7 cellular contexts compared by ENCODE assay signal in genomic region chr12:43338848-43339526, GRCh38.
A peak's percentile ranks its signal among the peaks of the same experiment; 100 is the strongest.
DNase-seq lines count a peak whose midpoint lies in the region; ATAC-seq, FAIRE-seq and TF ChIP-seq lines count a peak whose summit lies in the region.

No MANE protein-coding gene starts in this region.

- in situ Hi-C loops in astrocyte of the cerebellum (cut with HindIII; ENCODE audit: low sequenced_read_pairs): no loop called here

- H3K27ac ChIP-seq in kidney (ENCODE audit: low read depth in 2 of 2, low read length in 2 of 2): peak overlapping the region in 1 of 2 donors; percentile 22

- no peak overlapping the region for H3K4me3 ChIP-seq in astrocyte of the cerebellum (ENCODE audit: low read depth, low read length)
- H3K4me3 ChIP-seq in kidney (ENCODE audit: low read length in 2 of 2): no peak overlapping the region

- no peak overlapping the region for H3K9ac ChIP-seq in kidney (ENCODE audit: low read length in 2 of 2)

- H3K4me1 ChIP-seq in kidney (ENCODE audit: control insufficient read depth in 1 of 2, insufficient read depth in 1 of 2, low read depth in 1 of 2, low read length in 2 of 2): peaks cover 4 to 20% of the 10 kb centered on the region in 2 donors

- TF ChIP-seq CTCF in astrocyte of the cerebellum (IDR thresholded peaks at IDR 0.05; ENCODE audit: low read depth, low read length, missing control alignments) (peak; percentile 68), kidney (IDR thresholded peaks at IDR 0.05; ENCODE audit: borderline replicate concordance, extremely low read depth, insufficient read depth) (peak; percentile 75)

- no peak overlapping the region for H3K27ac Mint-ChIP-seq in T-helper 17 cell

- H3K36me3 ChIP-seq in kidney (ENCODE audit: control insufficient read depth in 1 of 2, insufficient read depth in 2 of 2, low read length in 2 of 2): no peaks in the 10 kb centered on the region

- ATAC-seq in GM18858 (IDR thresholded peaks at IDR 0.05; ENCODE audit: unreplicated experiment): peak; percentile 62
- peak; percentile 52 for ATAC-seq in HG02840 (IDR thresholded peaks at IDR 0.05; ENCODE audit: low FRiP score, unreplicated experiment)
- no peak for ATAC-seq in T-helper 17 cell

- H3K4me3 Mint-ChIP-seq in T-helper 17 cell: no peak overlapping the region

- no peaks in the 10 kb centered on the region for H3K4me1 Mint-ChIP-seq in T-helper 17 cell

- DNase-seq in NCI-H1417 (lab: John Stamatoyannopoulos, UW) (peak in 2 of 3 experiments; percentile 69 to 96), astrocyte of the cerebellum (ENCODE audit: low read depth) (peak; percentile 71), kidney (no peak), T-helper 17 cell (no peak)
- no peak for DNase-seq in activated CD4-positive, CD25-positive, alpha-beta regulatory T cell treated with anti-CD3 and anti-CD28 coated beads, Interleukin-2, amount 50 U/mL, for 72 hours

- intact Hi-C loops in kidney (cut with DNase I): loop anchor here (10.0 kb wide), 1 partner anchor 854 kb away; no protein-coding TSS in a partner anchor

- H3K36me3 Mint-ChIP-seq in T-helper 17 cell (ENCODE audit: low read depth): no peaks in the 10 kb centered on the region

- peak; percentile 95 for FAIRE-seq in kidney (lab: Jason Lieb, UNC)

- no peaks in the 10 kb centered on the region for H3K27me3 Mint-ChIP-seq in T-helper 17 cell

- H3K9me3 ChIP-seq in kidney (ENCODE audit: control insufficient read depth in 1 of 2, low read length in 2 of 2): no peaks in the 10 kb centered on the region
- no peaks in the 10 kb centered on the region for H3K9me3 ChIP-seq in T-helper 17 cell (ENCODE audit: control insufficient read depth, low read length, poor library complexity, severe bottlenecking)

Comparison
In these comparisons a context has a peak if more than half of its experiments do, and no peak if none do; other contexts are left out.
1. DNase-seq: peak in NCI-H1417 (2 of 3) and astrocyte of the cerebellum (single experiment); none in kidney (single experiment), T-helper 17 cell (0 of 3) and activated CD4-positive, CD25-positive, alpha-beta regulatory T cell treated with anti-CD3 and anti-CD28 coated beads, Interleukin-2, amount 50 U/mL, for 72 hours (single experiment).